In the genomic region with DNA sequence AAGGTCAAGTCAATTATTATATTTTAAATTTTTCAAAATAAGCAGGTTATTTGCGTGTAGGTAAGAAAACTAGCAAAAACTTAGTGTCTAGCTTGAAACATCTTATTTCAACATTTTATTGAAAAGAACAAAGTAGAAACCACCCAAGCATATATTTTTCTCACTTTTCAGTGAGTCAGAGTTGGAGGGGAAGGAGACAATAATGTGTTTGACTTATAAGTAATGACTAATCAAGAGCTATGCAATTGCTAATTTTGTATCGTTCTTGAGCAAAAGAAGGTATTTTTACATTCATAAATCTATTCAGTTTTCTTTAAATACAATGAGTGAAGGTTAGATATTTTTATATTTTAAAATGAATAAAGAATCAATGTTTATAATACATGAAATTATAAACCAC, we compare ENCODE assay signal across 15 cellular contexts. TPM values are rescaled to one million over a fixed set of nuclear protein-coding genes. Genes with fewer than 3 reads are reported as not detected.
"Had no signal": no experiment of that assay in that cellular context is flagged by ENCODE, and none has a peak within 500 bp of the region (broad histone marks: within the 10 kb centered on the region; RNA-seq: fewer than 3 reads in every experiment).

No MANE protein-coding gene starts in this region.

- DNase-seq: activated CD4-positive, alpha-beta memory T cell treated with anti-CD3 and anti-CD28 coated beads for 36 hours; activated T-cell treated with anti-CD3 and anti-CD28 coated beads, Interleukin-2, amount 50 U/mL, for 24 hours; adrenal gland; central memory CD4-positive, alpha-beta T cell; colonic mucosa; esophagus squamous epithelium; hypothalamus; nucleus accumbens; posterior cingulate gyrus; SK-N-SH; stimulated activated CD4-positive, alpha-beta T cell treated with anti-CD3 and anti-CD28 coated beads, Interleukin-4, amount 100 ng/mL, for 1 hour; stimulated activated naive B cell treated with anti-CD40 and anti-IgM and Interleukin-4, amounts not matched to agents 10 μg/mL and 1 μg/mL and 100 μg/mL, for 72 hours; T-cell; T-helper 9 cell; transverse colon had no signal

- H3K4me3 ChIP-seq: adrenal gland, colonic mucosa, esophagus squamous epithelium, transverse colon had no signal

- H3K9ac ChIP-seq: SK-N-SH had no signal

- H3K27ac ChIP-seq: adrenal gland, colonic mucosa, esophagus squamous epithelium, transverse colon had no signal

- H3K36me3 ChIP-seq: adrenal gland, colonic mucosa, esophagus squamous epithelium, transverse colon had no signal

- H3K4me2 ChIP-seq: SK-N-SH had no signal

- H3K9me3 ChIP-seq: adrenal gland, colonic mucosa, esophagus squamous epithelium, SK-N-SH, transverse colon had no signal

- H3K27me3 ChIP-seq: adrenal gland, colonic mucosa, esophagus squamous epithelium, transverse colon had no signal

- H3K4me1 ChIP-seq: adrenal gland, colonic mucosa, esophagus squamous epithelium, transverse colon had no signal

RNA-seq across cellular contexts. Expression of a gene that starts 54.4 kb away (rescaled TPM):
- polyA plus RNA-seq: SK-N-SH had no signal
